Comparison of ENCODE assay signal across 8 cellular contexts in the genomic region with DNA sequence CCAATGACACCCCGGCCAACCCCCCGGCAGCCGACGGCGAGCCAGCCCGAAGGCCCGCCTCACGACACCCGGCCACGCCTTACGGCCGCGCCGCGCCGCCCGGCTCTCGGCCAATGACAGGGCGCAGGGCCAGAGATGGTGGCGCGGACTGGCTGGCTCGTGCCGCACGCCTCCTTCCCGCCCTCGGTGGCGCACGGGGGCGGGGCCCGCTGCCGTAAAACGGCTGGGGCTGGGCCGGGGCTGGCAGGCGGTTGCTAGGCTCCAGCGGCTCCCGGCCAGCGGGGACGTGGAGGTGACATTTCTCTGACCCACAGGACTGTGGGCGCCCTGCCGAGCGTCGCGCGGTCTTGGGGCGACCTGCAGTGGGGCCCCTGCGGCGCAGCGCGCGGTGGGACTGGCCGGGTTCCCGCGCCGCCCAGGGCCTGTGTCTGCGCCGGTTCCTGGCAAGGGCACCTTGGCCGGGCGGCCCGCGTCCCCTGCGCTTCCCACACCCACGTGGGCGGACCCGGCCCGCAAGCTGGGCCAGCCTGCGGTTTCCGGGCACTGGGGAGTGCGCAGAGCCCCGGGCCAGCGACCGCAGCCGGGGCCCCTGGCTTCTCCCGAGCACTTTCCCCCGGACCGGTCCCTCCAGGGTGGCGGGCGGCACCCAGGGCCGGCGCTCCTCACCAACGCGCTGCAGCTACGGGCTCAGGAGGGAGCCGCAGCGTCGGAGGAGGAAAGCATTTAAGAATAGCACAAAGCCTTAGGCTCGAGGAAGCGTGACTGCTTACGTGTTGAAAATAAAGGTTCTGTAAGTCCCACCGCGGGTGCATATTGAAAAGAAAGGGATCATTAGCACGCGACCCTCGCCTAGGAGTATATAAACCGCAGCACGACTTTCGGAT. TPM values are rescaled to one million over a fixed set of nuclear protein-coding genes. Genes with fewer than 3 reads are reported as not detected.
DNase-seq lines count a peak whose midpoint lies in the region; ATAC-seq and TF ChIP-seq lines count a peak whose summit lies in the region.

A gene (minus strand): TSS at position 8 of the 884 bp plus-strand sequence. CDS start 64 bp downstream, outside the sequence.

- peaks cover 2% of the 10 kb centered on the region for H3K27me3 Mint-ChIP-seq in neural progenitor cell (ENCODE audit: insufficient read depth, low read depth)

- H3K36me3 Mint-ChIP-seq in neural progenitor cell: no peaks in the 10 kb centered on the region

- H3K27ac Mint-ChIP-seq in neural progenitor cell: no peak within 1 kb of the TSS

- H4K20me1 ChIP-seq in neural progenitor cell (ENCODE audit: low read depth): no peaks in the 10 kb centered on the region

- H3K27me3 ChIP-seq in SJSA1 (replicated peaks) (no peaks in the 10 kb centered on the region), foreskin keratinocyte (no peaks in the 10 kb centered on the region), neural progenitor cell (peaks cover 12% of the 10 kb centered on the region), stomach smooth muscle (ENCODE audit: control insufficient read depth in 1 of 2, insufficient read depth in 2 of 2, low read length in 2 of 2) (no peaks in the 10 kb centered on the region)

- H3K27ac ChIP-seq in SJSA1: peak within 1 kb of the TSS; percentile 78
- H3K27ac ChIP-seq in foreskin keratinocyte: peak within 1 kb of the TSS; percentile 55
- H3K27ac ChIP-seq in neural progenitor cell: peak within 1 kb of the TSS; percentile 50
- peak within 1 kb of the TSS; percentile 91 for H3K27ac ChIP-seq in stomach smooth muscle (ENCODE audit: low read length)

- H3K4me1 Mint-ChIP-seq in neural progenitor cell: peaks cover 10% of the 10 kb centered on the region

- H3K9me3 ChIP-seq in SJSA1 (replicated peaks) (no peaks in the 10 kb centered on the region), neural progenitor cell (ENCODE audit: low read depth) (no peaks in the 10 kb centered on the region), stomach smooth muscle (ENCODE audit: control insufficient read depth in 2 of 2, low read length in 2 of 2) (no peaks in the 10 kb centered on the region)

- H3K4me3 ChIP-seq in HFF-Myc (replicated peaks; ENCODE audit: low read depth, low read length) (peak within 1 kb of the TSS; percentile 70), SJSA1 (peak within 1 kb of the TSS; percentile 89), neural progenitor cell (peak within 1 kb of the TSS; percentile 72), stomach smooth muscle (ENCODE audit: low read length in 2 of 2) (peak within 1 kb of the TSS; percentile 95 to 97)

- H3K9me3 Mint-ChIP-seq in neural progenitor cell: no peaks in the 10 kb centered on the region

- peaks cover 11% of the 10 kb centered on the region for H3F3A ChIP-seq in neural progenitor cell (ENCODE audit: low read depth)

- peak within 1 kb of the TSS; percentile 96 for H3K4me2 ChIP-seq in neural progenitor cell

- H3K9ac ChIP-seq in neural progenitor cell (peak within 1 kb of the TSS; percentile 41), stomach smooth muscle (ENCODE audit: low read length in 2 of 2) (peak within 1 kb of the TSS; percentile 78 to 86)

- TF ChIP-seq CTCF in HFF-Myc (IDR thresholded peaks at IDR 0.05; ENCODE audit: low read depth, low read length, missing control alignments): no peak
- no peak for TF ChIP-seq CTCF in foreskin keratinocyte (conservative IDR thresholded peaks at IDR 0.05)
- TF ChIP-seq CTCF in neural progenitor cell (IDR thresholded peaks at IDR 0.05): no peak

- no peaks in the 10 kb centered on the region for H3K79me2 ChIP-seq in neural progenitor cell (ENCODE audit: low read depth)

- peak within 1 kb of the TSS; percentile 94 for H2AFZ ChIP-seq in neural progenitor cell (replicated peaks)

- peak within 1 kb of the TSS; percentile 92 for H3K4me3 Mint-ChIP-seq in neural progenitor cell

- H3K36me3 ChIP-seq in SJSA1: peaks cover 6% of the 10 kb centered on the region
- no peaks in the 10 kb centered on the region for H3K36me3 ChIP-seq in neural progenitor cell
- H3K36me3 ChIP-seq in stomach smooth muscle (ENCODE audit: control insufficient read depth in 2 of 2, insufficient read depth in 2 of 2, low read length in 2 of 2): no peaks in the 10 kb centered on the region

- H3K4me1 ChIP-seq in SJSA1 (replicated peaks) (no peaks in the 10 kb centered on the region; the same call in 1 of the 2 replicates), foreskin keratinocyte (no peaks in the 10 kb centered on the region), neural progenitor cell (no peaks in the 10 kb centered on the region), stomach smooth muscle (ENCODE audit: control insufficient read depth, insufficient read depth, low read length) (peaks cover 7% of the 10 kb centered on the region)

- ATAC-seq in foreskin keratinocyte: peak; percentile 94

- DNase-seq in GM04503 (ENCODE audit: low read depth) (peak; percentile 71), HFF-Myc (ENCODE audit: extremely low read depth, low read depth) (peak; percentile 78), MV-4-11 (lab: John Stamatoyannopoulos, UW) (peak; percentile 93), SJSA1 (ENCODE audit: low read depth in 1 of 2, low spot score in 2 of 2) (peak; percentile 96 to 98), foreskin keratinocyte (peak; percentile 79 to 88), neural progenitor cell (ENCODE audit: low spot score) (peak; percentile 98)
- peak; percentile 79 to 93 (median 84) for DNase-seq in activated naive CD4-positive, alpha-beta T cell (lab: John Stamatoyannopoulos, UW)

RNA-seq across cellular contexts. Expression of the gene that starts here (rescaled TPM):
- total RNA-seq in SJSA1 (2014; rRNA removed; shearing (Covaris generic)): 87.8 and 127 TPM in 2 replicates
- total RNA-seq in foreskin keratinocyte: 22.8 and 28.9 TPM in 2 replicates
- polyA plus RNA-seq in foreskin keratinocyte: 30.1 and 40.3 TPM in 2 replicates
- 9.4 and 13.2 TPM in 2 replicates for total RNA-seq in neural progenitor cell (ENCODE audit: low replicate concordance)

Comparison
In these comparisons a context has a peak if more than half of its experiments do, and no peak if none do; other contexts are left out.
1. Peak in every context shown above with its lines: DNase-seq, ATAC-seq, H3K4me3 ChIP-seq and H3K27ac ChIP-seq.